22 cellular contexts compared by ENCODE assay signal in genomic region chr4:150212485-150212884, GRCh38.
DNase-seq lines count a peak whose midpoint lies in the region; ATAC-seq, FAIRE-seq and TF ChIP-seq lines count a peak whose summit lies in the region.
"Had no signal": no experiment of that assay in that cellular context is flagged by ENCODE, and none has a peak within 500 bp of the region (broad histone marks: within the 10 kb centered on the region; RNA-seq: fewer than 3 reads in every experiment).

No MANE protein-coding gene starts in this region.

- TF ChIP-seq RAD21 in GM12878 (IDR thresholded peaks at IDR 0.05; ENCODE audit: insufficient read depth, low read depth, low read length), result no peak

- H3K9me3 Mint-ChIP-seq in stimulated activated naive B cell treated with anti-CD40 and anti-IgM and Interleukin-4, amounts not matched to agents 10 μg/mL and 1 μg/mL and 100 μg/mL, for 72 hours, result no peaks in the 10 kb centered on the region
- H3K9me3 Mint-ChIP-seq in stimulated activated memory B cell treated with anti-CD40 and anti-IgM and Interleukin-4, amounts not matched to agents 10 μg/mL and 1 μg/mL and 100 μg/mL, for 72 hours, result no peaks in the 10 kb centered on the region
- H3K9me3 Mint-ChIP-seq: CD4-positive, CD25-positive, alpha-beta regulatory T cell; GM23338; H9 had no signal

- CTCF ChIA-PET in mammary epithelial cell (lab: Charles Lee; ENCODE audit: low non-redundant PET) (no interaction called here), GM12878 (lab: Yijun Ruan, JAX) (interaction anchor here (1.1 to 4.5 kb wide), 2 partner anchors 21 to 203 kb away, joined by 3 to 38 read pairs; no protein-coding TSS in a partner anchor)

- H3K27ac Mint-ChIP-seq in stimulated activated naive B cell treated with anti-CD40 and anti-IgM and Interleukin-4, amounts not matched to agents 10 μg/mL and 1 μg/mL and 100 μg/mL, for 72 hours, result peak overlapping the region; percentile 14
- no peak overlapping the region for H3K27ac Mint-ChIP-seq in stimulated activated memory B cell treated with anti-CD40 and anti-IgM and Interleukin-4, amounts not matched to agents 10 μg/mL and 1 μg/mL and 100 μg/mL, for 72 hours
- H3K27ac Mint-ChIP-seq: CD4-positive, CD25-positive, alpha-beta regulatory T cell; GM23338; H9 had no signal

- H4K5ac ChIP-seq in mesendoderm (ENCODE audit: low read length), result no peak overlapping the region

- FAIRE-seq in GM12878 (lab: Jason Lieb, UNC), result peak; percentile 23
- FAIRE-seq: D721Med had no signal

- POLR2A ChIA-PET in GM12878 (lab: Charles Lee), result no interaction called here

- no peaks in the 10 kb centered on the region for H3K79me2 ChIP-seq in mammary epithelial cell (ENCODE audit: insufficient read depth, low read length)
- H3K79me2 ChIP-seq in GM12878 (ENCODE audit: control insufficient read depth, insufficient read depth, low read length), result no peaks in the 10 kb centered on the region
- no peaks in the 10 kb centered on the region for H3K79me2 ChIP-seq in mesendoderm (ENCODE audit: control insufficient read depth, insufficient read depth, low read length)

- intact Hi-C loops in mammary epithelial cell (cut with micrococcal nuclease) (no loop called here), breast epithelium (cut with DNase I; ENCODE audit: low total_unique reads) (no loop called here), GM12878 (cut with micrococcal nuclease; ENCODE audit: unreplicated experiment) (no loop called here), sigmoid colon (cut with DNase I) (no loop called here)

- no peak overlapping the region for H2BK15ac ChIP-seq in mesendoderm (replicated peaks; ENCODE audit: low read depth)

- no peaks in the 10 kb centered on the region for H3K27me3 Mint-ChIP-seq in stimulated activated naive B cell treated with anti-CD40 and anti-IgM and Interleukin-4, amounts not matched to agents 10 μg/mL and 1 μg/mL and 100 μg/mL, for 72 hours
- H3K27me3 Mint-ChIP-seq in stimulated activated memory B cell treated with anti-CD40 and anti-IgM and Interleukin-4, amounts not matched to agents 10 μg/mL and 1 μg/mL and 100 μg/mL, for 72 hours, result peaks cover 16% of the 10 kb centered on the region

- no peak overlapping the region for H3K4me3 ChIP-seq in mammary epithelial cell (replicated peaks in 1 of 3; ENCODE audit: insufficient read depth in 1 of 3, low read depth in 2 of 3, low read length in 3 of 3)
- no peak overlapping the region for H3K4me3 ChIP-seq in breast epithelium
- H3K4me3 ChIP-seq in GM12878, result no peak overlapping the region
- H3K4me3 ChIP-seq in mesendoderm (ENCODE audit: low read length), result no peak overlapping the region
- no peak overlapping the region for H3K4me3 ChIP-seq in sigmoid colon
- H3K4me3 ChIP-seq: GM23338, Peyer's patch, SK-N-MC had no signal

- H3K4ac ChIP-seq in mesendoderm (ENCODE audit: low read depth, low read length), result no peak overlapping the region

- H3K9ac ChIP-seq in mammary epithelial cell (ENCODE audit: insufficient read depth, low read length) (no peak overlapping the region), GM12878 (ENCODE audit: control insufficient read depth, insufficient read depth, low read length) (no peak overlapping the region), mesendoderm (ENCODE audit: low read length) (no peak overlapping the region)

- BruUV-seq in mammary epithelial cell (replicated peaks; lab: Mats Ljungman, UMichigan), result no TSS peak
- BruUV-seq in GM12878 (replicated peaks; lab: Mats Ljungman, UMichigan), result no TSS peak

- H3K4me3 Mint-ChIP-seq in stimulated activated naive B cell treated with anti-CD40 and anti-IgM and Interleukin-4, amounts not matched to agents 10 μg/mL and 1 μg/mL and 100 μg/mL, for 72 hours, result no peak overlapping the region
- no peak overlapping the region for H3K4me3 Mint-ChIP-seq in stimulated activated memory B cell treated with anti-CD40 and anti-IgM and Interleukin-4, amounts not matched to agents 10 μg/mL and 1 μg/mL and 100 μg/mL, for 72 hours
- H3K4me3 Mint-ChIP-seq: CD4-positive, CD25-positive, alpha-beta regulatory T cell; GM23338; H9 had no signal

- no peak overlapping the region for H2BK5ac ChIP-seq in mesendoderm (ENCODE audit: low read length)

- RAD21 ChIA-PET in GM12878 (lab: Charles Lee; ENCODE audit: unreplicated experiment), result no interaction called here

- H3K4me1 ChIP-seq in mammary epithelial cell (ENCODE audit: insufficient read depth, low read length) (peaks cover 21% of the 10 kb centered on the region), breast epithelium (no peaks in the 10 kb centered on the region), GM12878 (ENCODE audit: control insufficient read depth, insufficient read depth, low read length) (no peaks in the 10 kb centered on the region), mesendoderm (ENCODE audit: control insufficient read depth, low read depth, low read length) (no peaks in the 10 kb centered on the region), sigmoid colon (peaks cover 0 to 25% (median 7%) of the 10 kb centered on the region in 4 donors)
- H3K4me1 ChIP-seq: Peyer's patch had no signal

- in situ Hi-C loops in mammary epithelial cell (cut with MboI; ENCODE audit: low sequenced_read_pairs in 2 of 2), result loop anchor here (10.0 kb wide), 2 partner anchors 198 to 218 kb away; no protein-coding TSS in a partner anchor
- in situ Hi-C loops in GM12878 (cut with MboI), result no loop called here

- TF ChIP-seq POLR2A in breast epithelium (IDR thresholded peaks at IDR 0.05), result no peak
- no peak for TF ChIP-seq POLR2A in GM12878 (IDR thresholded peaks at IDR 0.05; ENCODE audit: low read depth, low read length)
- no peak for TF ChIP-seq POLR2A in sigmoid colon (IDR thresholded peaks at IDR 0.05)

- H3K9me3 ChIP-seq in mammary epithelial cell (replicated peaks; ENCODE audit: insufficient read depth, low read length) (no peaks in the 10 kb centered on the region), breast epithelium (no peaks in the 10 kb centered on the region), GM12878 (replicated peaks; ENCODE audit: control insufficient read depth, insufficient read depth, low read length) (no peaks in the 10 kb centered on the region), sigmoid colon (no peaks in the 10 kb centered on the region)
- H3K9me3 ChIP-seq: Peyer's patch had no signal

- dilution Hi-C loops in mammary epithelial cell (cut with HindIII; ENCODE audit: low sequenced_read_pairs), result no loop called here

- H3K27ac ChIP-seq in mammary epithelial cell (ENCODE audit: insufficient read depth, low read depth, low read length) (peak overlapping the region; percentile 28), breast epithelium (no peak overlapping the region), GM12878 (ENCODE audit: control insufficient read depth, insufficient read depth) (no peak overlapping the region), mesendoderm (ENCODE audit: low read depth, low read length) (no peak overlapping the region), sigmoid colon (no peak overlapping the region)
- H3K27ac ChIP-seq: 22Rv1, Peyer's patch, SK-N-MC had no signal

- H3K36me3 ChIP-seq in mammary epithelial cell (ENCODE audit: insufficient read depth, low read length) (no peaks in the 10 kb centered on the region), breast epithelium (no peaks in the 10 kb centered on the region), GM12878 (ENCODE audit: control insufficient read depth in 2 of 2, insufficient read depth in 2 of 2, low read length in 1 of 2) (no peaks in the 10 kb centered on the region), mesendoderm (ENCODE audit: control insufficient read depth, insufficient read depth, low read length) (no peaks in the 10 kb centered on the region), sigmoid colon (no peaks in the 10 kb centered on the region)
- H3K36me3 ChIP-seq: Peyer's patch had no signal

- H3K56ac ChIP-seq in mesendoderm (ENCODE audit: low read length), result no peak overlapping the region

- peaks cover 10 to 16% of the 10 kb centered on the region in 2 donors for H3K4me1 Mint-ChIP-seq in stimulated activated naive B cell treated with anti-CD40 and anti-IgM and Interleukin-4, amounts not matched to agents 10 μg/mL and 1 μg/mL and 100 μg/mL, for 72 hours
- H3K4me1 Mint-ChIP-seq in stimulated activated memory B cell treated with anti-CD40 and anti-IgM and Interleukin-4, amounts not matched to agents 10 μg/mL and 1 μg/mL and 100 μg/mL, for 72 hours, result no peaks in the 10 kb centered on the region
- H3K4me1 Mint-ChIP-seq: CD4-positive, CD25-positive, alpha-beta regulatory T cell had no signal

- SMC1A ChIA-PET in GM12878 (lab: Charles Lee; ENCODE audit: uncharacterized antibody, unreplicated experiment), result no interaction called here

- H3K23ac ChIP-seq in mesendoderm (ENCODE audit: low read length), result no peak overlapping the region

- no peak for DNase-seq in mammary epithelial cell
- no peak for DNase-seq in breast epithelium (ENCODE audit: low spot score in 2 of 2)
- DNase-seq in GM12878 (ENCODE audit: low read depth, low spot score), result no peak
- peak; percentile 27 for DNase-seq in mesendoderm
- DNase-seq in stimulated activated naive B cell treated with anti-CD40 and anti-IgM and Interleukin-4, amounts not matched to agents 10 μg/mL and 1 μg/mL and 100 μg/mL, for 72 hours, result no peak
- DNase-seq in activated CD4-positive, alpha-beta T cell treated with anti-CD3 and anti-CD28 coated beads, Interleukin-2, amount 50 U/mL, for 4 hours, result no peak
- DNase-seq in sigmoid colon, result no peak
- DNase-seq: CD4-positive, CD25-positive, alpha-beta regulatory T cell; H9; KG1; NCI-H1048; NCI-H1417; NCI-H1694 treated with DMSO at 0.1 percent for 48 hours; NCI-H2227 treated with DMSO at 0.1 percent for 48 hours; NCI-H526 treated with DMSO at 0.1 percent for 48 hours; Peyer's patch; SIG-M5 had no signal

- no peak overlapping the region for H2AK5ac ChIP-seq in mesendoderm (ENCODE audit: low read length)

- TF ChIP-seq CTCF in mammary epithelial cell (conservative IDR thresholded peaks at IDR 0.05 in 1 of 2, IDR thresholded peaks at IDR 0.05 in 1 of 2; ENCODE audit: extremely low read depth in 1 of 2, insufficient read depth in 1 of 2, low read depth in 1 of 2, low read length in 2 of 2) (no peak), breast epithelium (IDR thresholded peaks at IDR 0.05) (no peak), GM12878 (IDR thresholded peaks at IDR 0.05 in 2 of 3, conservative IDR thresholded peaks at IDR 0.05 in 1 of 3; ENCODE audit: control insufficient read depth in 2 of 3, extremely low read depth in 1 of 3, insufficient read depth in 1 of 3, low read depth in 3 of 3, low read length in 3 of 3) (no peak), sigmoid colon (IDR thresholded peaks at IDR 0.05) (no peak)

- H2BK120ac ChIP-seq in mesendoderm (ENCODE audit: low read depth, low read length), result no peak overlapping the region

- H3K36me3 Mint-ChIP-seq in stimulated activated naive B cell treated with anti-CD40 and anti-IgM and Interleukin-4, amounts not matched to agents 10 μg/mL and 1 μg/mL and 100 μg/mL, for 72 hours, result peaks cover 0 to 4% of the 10 kb centered on the region in 2 donors
- H3K36me3 Mint-ChIP-seq in stimulated activated memory B cell treated with anti-CD40 and anti-IgM and Interleukin-4, amounts not matched to agents 10 μg/mL and 1 μg/mL and 100 μg/mL, for 72 hours, result no peaks in the 10 kb centered on the region
- H3K36me3 Mint-ChIP-seq: CD4-positive, CD25-positive, alpha-beta regulatory T cell had no signal

- H2AFZ ChIP-seq in mammary epithelial cell (ENCODE audit: low read depth, low read length) (no peak overlapping the region), GM12878 (ENCODE audit: control insufficient read depth, low read depth, low read length) (no peak overlapping the region)
- H2AFZ ChIP-seq: GM23338 had no signal

- no peak overlapping the region for H3K18ac ChIP-seq in mesendoderm (ENCODE audit: low read length)

- TF ChIP-seq EP300 in GM12878 (IDR thresholded peaks at IDR 0.05; ENCODE audit: borderline replicate concordance in 1 of 2, control insufficient read depth in 1 of 2, low read depth in 2 of 2, low read length in 2 of 2) (no peak), sigmoid colon (IDR thresholded peaks at IDR 0.05) (no peak)

- no peak overlapping the region for H4K8ac ChIP-seq in mesendoderm (ENCODE audit: low read depth, low read length)

- H3K79me1 ChIP-seq in mesendoderm (ENCODE audit: low read length), result no peaks in the 10 kb centered on the region

- ATAC-seq in GM12878, result no peak
- ATAC-seq in stimulated activated naive B cell treated with anti-CD40 and anti-IgM and Interleukin-4, amounts not matched to agents 10 μg/mL and 1 μg/mL and 100 μg/mL, for 72 hours (replicated peaks), result peak; percentile 44 to 57
- no peak for ATAC-seq in stimulated activated memory B cell treated with anti-CD40 and anti-IgM and Interleukin-4, amounts not matched to agents 10 μg/mL and 1 μg/mL and 100 μg/mL, for 72 hours
- ATAC-seq: GM23338 had no signal

- H4K20me1 ChIP-seq in mammary epithelial cell (ENCODE audit: insufficient read depth, low read length), result no peaks in the 10 kb centered on the region
- no peaks in the 10 kb centered on the region for H4K20me1 ChIP-seq in GM12878 (ENCODE audit: control insufficient read depth, insufficient read depth)

- H3K27me3 ChIP-seq in mammary epithelial cell (ENCODE audit: insufficient read depth, low read length) (no peaks in the 10 kb centered on the region), breast epithelium (no peaks in the 10 kb centered on the region), GM12878 (replicated peaks in 1 of 2; ENCODE audit: control insufficient read depth in 2 of 2, insufficient read depth in 2 of 2, low read length in 1 of 2) (peaks cover 0 to 2% of the 10 kb centered on the region in 2 experiments; a peak in 1 of 4 replicates), mesendoderm (ENCODE audit: insufficient read depth, low read length, poor library complexity) (no peaks in the 10 kb centered on the region), sigmoid colon (no peaks in the 10 kb centered on the region)
- H3K27me3 ChIP-seq: Peyer's patch had no signal

- H3K4me2 ChIP-seq in mammary epithelial cell (ENCODE audit: insufficient read depth, low read depth, low read length) (peak overlapping the region; percentile 2), GM12878 (ENCODE audit: control insufficient read depth, insufficient read depth) (no peak overlapping the region), mesendoderm (ENCODE audit: low read length) (no peak overlapping the region)
- H3K4me2 ChIP-seq: GM23338 had no signal

Comparison
In these comparisons a context has a peak if more than half of its experiments do, and no peak if none do; other contexts are left out.
1. ATAC-seq: peak in stimulated activated naive B cell treated with anti-CD40 and anti-IgM and Interleukin-4, amounts not matched to agents 10 μg/mL and 1 μg/mL and 100 μg/mL, for 72 hours (2 of 2); none in GM12878 (single experiment) and stimulated activated memory B cell treated with anti-CD40 and anti-IgM and Interleukin-4, amounts not matched to agents 10 μg/mL and 1 μg/mL and 100 μg/mL, for 72 hours (single experiment).